Comparison of ENCODE assay signal across 8 cellular contexts in the genomic region with DNA sequence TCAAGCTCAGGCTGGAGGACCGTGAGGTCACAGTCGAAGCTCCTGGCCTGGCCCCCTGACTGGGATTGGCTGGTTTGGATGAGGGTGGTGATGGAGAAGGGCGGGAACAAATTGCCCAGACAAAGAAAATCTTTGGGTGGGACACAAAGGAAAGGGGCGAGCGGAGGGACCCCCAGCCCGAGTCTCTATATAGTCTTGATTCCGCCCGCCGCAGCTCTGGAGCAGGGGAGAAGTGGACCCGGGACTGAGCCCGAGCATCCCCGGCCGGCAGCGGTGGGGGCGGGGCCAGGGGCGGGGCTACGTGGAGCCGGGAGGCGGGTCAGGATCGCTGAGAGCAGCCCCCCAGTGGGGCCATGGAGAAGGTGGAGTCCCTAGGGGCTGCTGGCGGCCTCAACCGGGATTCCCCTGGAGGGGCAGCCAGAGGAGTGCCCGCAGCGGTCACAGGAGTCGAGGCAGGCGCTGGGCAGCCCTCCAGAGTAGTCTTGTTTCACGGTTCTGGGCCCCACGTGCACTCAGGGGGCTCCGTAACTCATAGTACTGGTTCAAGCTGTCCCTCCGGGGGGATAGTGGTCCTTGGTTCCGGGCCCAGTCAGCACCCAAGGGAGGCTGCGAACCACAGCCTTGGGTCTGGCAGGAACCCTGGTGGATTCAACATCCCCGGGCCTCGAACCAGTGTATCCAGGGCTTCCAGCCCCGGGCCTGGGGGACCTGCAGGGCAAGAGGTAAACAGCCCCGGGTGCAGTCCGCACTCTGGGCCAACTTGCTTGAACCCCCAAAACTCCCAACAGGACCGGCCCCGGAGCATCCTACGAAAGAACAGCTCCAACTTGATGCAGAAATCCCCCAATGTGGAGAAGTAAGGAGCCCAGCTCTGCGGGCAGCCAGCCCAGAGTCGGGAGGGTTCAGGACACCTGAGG. TPM values are rescaled to one million over a fixed set of nuclear protein-coding genes. Genes with fewer than 3 reads are reported as not detected.
DNase-seq lines count a peak whose midpoint lies in the region; ATAC-seq, FAIRE-seq and TF ChIP-seq lines count a peak whose summit lies in the region.

No MANE protein-coding gene starts in this region.

- TF ChIP-seq CTCF in BE2C (IDR thresholded peaks at IDR 0.05; ENCODE audit: low read depth, low read length), result no peak

- H3K4me3 ChIP-seq in BE2C (ENCODE audit: low read depth, low read length), result peak overlapping the region; percentile 80
- peak overlapping the region; percentile 71 to 84 for H3K4me3 ChIP-seq in esophagus (ENCODE audit: low read depth in 1 of 2, low read length in 2 of 2)
- H3K4me3 ChIP-seq in muscle layer of colon (ENCODE audit: low read depth in 1 of 2, low read length in 2 of 2), result peak overlapping the region; percentile 68 to 98

- H3K27me3 ChIP-seq in BE2C (no peaks in the 10 kb centered on the region), esophagus (ENCODE audit: control insufficient read depth in 1 of 2, insufficient read depth in 2 of 2, low read length in 2 of 2) (no peaks in the 10 kb centered on the region), muscle layer of colon (ENCODE audit: control insufficient read depth in 1 of 2, insufficient read depth in 2 of 2, low read length in 2 of 2) (peaks cover 0 to 4% of the 10 kb centered on the region in 2 donors)

- DNase-seq in BE2C, result peak; percentile 84
- DNase-seq in GM19239 (ENCODE audit: insufficient read length, low spot score), result peak; percentile 61
- DNase-seq in NOMO-1 treated with dmso at 0.1 percent for 144 hours (lab: John Stamatoyannopoulos, UW; ENCODE audit: unreplicated experiment), result peak; percentile 65
- DNase-seq in activated T-cell treated with anti-CD3 and anti-CD28 coated beads, Interleukin-2, amount 50 U/mL, for 1 hour, result peak; percentile 80
- DNase-seq in stimulated activated CD8-positive, alpha-beta memory T cell treated with anti-CD3 and anti-CD28 coated beads, Interleukin-7, amount 100 ng/mL, for 4 hours (ENCODE audit: low read depth in 2 of 2), result peak; percentile 53 to 70

- peak overlapping the region; percentile 91 for H3K9ac ChIP-seq in muscle layer of colon (ENCODE audit: low read length)

- ATAC-seq in HG03432 (IDR thresholded peaks at IDR 0.05; ENCODE audit: unreplicated experiment), result peak; percentile 44

- peak overlapping the region; percentile 96 to 98 for H3K27ac ChIP-seq in esophagus (ENCODE audit: low read depth in 2 of 2, low read length in 1 of 2)
- H3K27ac ChIP-seq in muscle layer of colon (ENCODE audit: low read depth, low read length), result peak overlapping the region; percentile 98

- 17 to 19% methylated on average over 42 of the region's 42 CpGs for WGBS in esophagus, 2 donors

- H3K36me3 ChIP-seq in BE2C (no peaks in the 10 kb centered on the region), esophagus (ENCODE audit: control insufficient read depth in 2 of 2, insufficient read depth in 2 of 2, low read length in 1 of 2) (peaks cover 4 to 7% of the 10 kb centered on the region in 2 donors), muscle layer of colon (ENCODE audit: insufficient read depth, low read length) (peaks cover 15% of the 10 kb centered on the region)

- H3K9me3 ChIP-seq in BE2C, result no peaks in the 10 kb centered on the region
- H3K9me3 ChIP-seq in esophagus (ENCODE audit: control insufficient read depth in 2 of 2, insufficient read depth in 1 of 2, low read depth in 1 of 2, low read length in 1 of 2), result no peaks in the 10 kb centered on the region
- no peaks in the 10 kb centered on the region for H3K9me3 ChIP-seq in muscle layer of colon (ENCODE audit: low read length)

- H3K4me1 ChIP-seq in BE2C, result no peaks in the 10 kb centered on the region
- H3K4me1 ChIP-seq in esophagus (ENCODE audit: control insufficient read depth in 2 of 2, insufficient read depth in 2 of 2, low read length in 1 of 2), result peaks cover 3 to 9% of the 10 kb centered on the region in 2 donors
- peaks cover 21% of the 10 kb centered on the region for H3K4me1 ChIP-seq in muscle layer of colon (ENCODE audit: insufficient read depth, low read length)

- FAIRE-seq in GM19239 (lab: Jason Lieb, UNC), result no peak

RNA-seq across cellular contexts. Expression of gene NEURL4, which starts 1.2 kb away (rescaled TPM):
- polyA plus RNA-seq in BE2C (2012; ENCODE audit: insufficient read depth, insufficient read length, low read depth), result 55.3 TPM
- polyA plus RNA-seq in esophagus, result 10 to 100 TPM; 15.7 to 32.1 TPM

RNA-seq across cellular contexts. Expression of gene ACAP1, which starts 6.0 kb away (rescaled TPM):
- 2.2 TPM for polyA plus RNA-seq in BE2C (2012; ENCODE audit: insufficient read depth, insufficient read length, low read depth)
- 1 to 10 TPM; 5.3 to 9.7 TPM for polyA plus RNA-seq in esophagus

RNA-seq across cellular contexts. Expression of gene GPS2, which starts 15.2 kb away (rescaled TPM):
- polyA plus RNA-seq in BE2C (2012; ENCODE audit: insufficient read depth, insufficient read length, low read depth), result 123 TPM
- 10 to 100 TPM; 54.5 to 56.5 TPM for polyA plus RNA-seq in esophagus

RNA-seq across cellular contexts. Expression of gene KCTD11, which starts 21.6 kb away (rescaled TPM):
- polyA plus RNA-seq in BE2C (2012; ENCODE audit: insufficient read depth, insufficient read length, low read depth), result 1.7 TPM
- polyA plus RNA-seq in esophagus, result 10 to 100 TPM; 39.3 to 75.9 TPM

RNA-seq across cellular contexts. Expression of gene EIF5A, which starts 22.9 kb away (rescaled TPM):
- 805 TPM for polyA plus RNA-seq in BE2C (2012; ENCODE audit: insufficient read depth, insufficient read length, low read depth)
- 100 to 1,000 TPM; 597 to 599 TPM for polyA plus RNA-seq in esophagus

Comparison
In these comparisons a context has a peak if more than half of its experiments do, and no peak if none do; other contexts are left out.
1. Peak in every context shown above with its lines: DNase-seq, ATAC-seq, H3K4me3 ChIP-seq and H3K27ac ChIP-seq.